In genomic region chr5:119966028-119966427, GRCh38 we compare ENCODE assay signal across 29 cellular contexts.
A peak's percentile ranks its signal among the peaks of the same experiment; 100 is the strongest.
DNase-seq lines count a peak whose midpoint lies in the region; ATAC-seq and TF ChIP-seq lines count a peak whose summit lies in the region.
"Had no signal": no experiment of that assay in that cellular context is flagged by ENCODE, and none has a peak within 500 bp of the region (broad histone marks: within the 10 kb centered on the region; RNA-seq: fewer than 3 reads in every experiment).

No MANE protein-coding gene starts in this region.

- peak in 3 of 4 donors; percentile 58 to 74 (median 67) for ATAC-seq in heart left ventricle
- ATAC-seq in Right ventricle myocardium inferior = no peak
- ATAC-seq: CD8-positive, alpha-beta T cell; Panc1; pancreas; stimulated activated naive CD8-positive, alpha-beta T cell treated with anti-CD3 and anti-CD28 coated beads, Interleukin-15, Interleukin-2, amounts not matched to agents 100 U/mL and 50 U/mL, for 24 hours had no signal

- TF ChIP-seq EP300 in SK-N-SH (IDR thresholded peaks at IDR 0.05; ENCODE audit: borderline replicate concordance in 1 of 2, low read depth in 1 of 2, low read length in 1 of 2) = no peak

- H3K27me3 ChIP-seq in heart left ventricle (no peaks in the 10 kb centered on the region), SK-N-SH (ENCODE audit: insufficient read depth) (no peaks in the 10 kb centered on the region)
- H3K27me3 ChIP-seq: pancreas, spleen, testis had no signal

- no peak overlapping the region for H2AFZ ChIP-seq in SK-N-SH (ENCODE audit: low read depth)

- intact Hi-C loops in heart left ventricle (cut with DNase I) = loop anchor here in 2 of 10 donors (5.0 to 10.0 kb wide), 2 partner anchors 86 to 89 kb away; no protein-coding TSS in a partner anchor
- intact Hi-C loops in Right ventricle myocardium inferior (cut with DNase I) = no loop called here

- POLR2A ChIA-PET in SK-N-SH (lab: Yijun Ruan, JAX) = no interaction called here

- H3K36me3 ChIP-seq in heart left ventricle (no peaks in the 10 kb centered on the region), SK-N-SH (replicated peaks in 1 of 2; ENCODE audit: control insufficient read depth in 1 of 2, insufficient read depth in 2 of 2, low read length in 1 of 2) (no peaks in the 10 kb centered on the region)
- H3K36me3 ChIP-seq: pancreas, spleen had no signal

- H3K9ac ChIP-seq in SK-N-SH = no peak overlapping the region

- TF ChIP-seq POLR2A in heart left ventricle (IDR thresholded peaks at IDR 0.05) = no peak

- TF ChIP-seq RAD21 in SK-N-SH (IDR thresholded peaks at IDR 0.05; ENCODE audit: low read length) = no peak

- CTCF ChIA-PET in SK-N-SH (lab: Yijun Ruan, JAX) = no interaction called here

- WGBS in heart left ventricle, 4 donors = 36 to 64% (median 52%) methylated on average over 3 of the region's 3 CpGs
- 40% methylated on average over 3 of the region's 3 CpGs for WGBS in SK-N-SH (ENCODE audit: low lambda C conversion rate)

- H3K79me2 ChIP-seq in SK-N-SH (ENCODE audit: insufficient read depth) = no peaks in the 10 kb centered on the region

- TF ChIP-seq CTCF in heart left ventricle (IDR thresholded peaks at IDR 0.05) (peak in 7 of 12 donors; percentile 11 to 47 (median 39)), retinal pigment epithelial cell (conservative IDR thresholded peaks at IDR 0.05; ENCODE audit: low read depth, low read length) (peak; percentile 1), SK-N-SH (IDR thresholded peaks at IDR 0.05) (no peak)

- peaks cover 0 to 24% (median 2%) of the 10 kb centered on the region in 12 donors for H3K9me3 ChIP-seq in heart left ventricle
- no peaks in the 10 kb centered on the region for H3K9me3 ChIP-seq in SK-N-SH
- H3K9me3 ChIP-seq: pancreas, testis had no signal

- no peaks in the 10 kb centered on the region for H4K20me1 ChIP-seq in SK-N-SH (ENCODE audit: insufficient read depth)

- H3F3A ChIP-seq in SK-N-SH (replicated peaks; ENCODE audit: insufficient read depth) = no peaks in the 10 kb centered on the region

- DNase-seq in heart left ventricle (no peak), Right ventricle myocardium inferior (ENCODE audit: missing footprints) (no peak), HCEC 1CT (peak; percentile 12), fibroblast of gingiva (ENCODE audit: low read depth) (peak; percentile 3), retinal pigment epithelial cell (ENCODE audit: low read depth) (no peak), cerebellum (ENCODE audit: low spot score) (no peak), SK-N-SH (no peak), foreskin melanocyte (no peak)
- DNase-seq: 8988T; activated CD4-positive, alpha-beta memory T cell treated with anti-CD3 and anti-CD28 coated beads, Interleukin-2, amount 10 ng/mL, durations not matched to agents 7 days and 5 days; activated CD4-positive, alpha-beta T cell treated with anti-CD3 and anti-CD28 coated beads for 1 hour; activated CD8-positive, alpha-beta memory T cell treated with anti-CD3 and anti-CD28 coated beads, Interleukin-2, amount 50 U/mL, for 4 hours; activated naive CD4-positive, alpha-beta T cell treated with anti-CD3 and anti-CD28 coated beads, Interleukin-2, amount 10 ng/mL, durations not matched to agents 7 days and 5 days; CD8-positive, alpha-beta T cell; immature natural killer cell; KG1; mesendoderm; MM.1S; NCI-H1417 treated with DMSO at 0.1 percent for 48 hours; NCI-H2107; NCI-H774; pancreas; SHP77 treated with DMSO at 0.1 percent for 48 hours; spleen; stimulated activated CD4-positive, alpha-beta T cell treated with anti-CD3 and anti-CD28 coated beads, Interleukin-2, amount 100 ng/mL, for 24 hours; stimulated activated naive CD8-positive, alpha-beta T cell treated with anti-CD3 and anti-CD28 coated beads, Interleukin-15, Interleukin-2, amounts not matched to agents 100 U/mL and 50 U/mL, for 24 hours; testis had no signal

- H3K9me2 ChIP-seq in SK-N-SH = no peaks in the 10 kb centered on the region

- H3K4me1 ChIP-seq in heart left ventricle (no peaks in the 10 kb centered on the region), SK-N-SH (ENCODE audit: control insufficient read depth in 1 of 2, insufficient read depth in 2 of 2, low read depth in 1 of 2, low read length in 1 of 2) (no peaks in the 10 kb centered on the region; a peak in 1 of 4 replicates)
- H3K4me1 ChIP-seq: pancreas, spleen, testis had no signal

- H3K27ac ChIP-seq in heart left ventricle (peak overlapping the region in 3 of 12 donors; percentile 1 to 38 (median 37)), SK-N-SH (ENCODE audit: low read depth in 2 of 2, low read length in 1 of 2) (no peak overlapping the region)
- H3K27ac ChIP-seq: epithelial cell of prostate, pancreas, spleen, testis had no signal

- no peak overlapping the region for H3K4me2 ChIP-seq in SK-N-SH

- H3K4me3 ChIP-seq in heart left ventricle (no peak overlapping the region), retinal pigment epithelial cell (ENCODE audit: low read length) (no peak overlapping the region), SK-N-SH (ENCODE audit: low read depth in 2 of 2, low read length in 1 of 2) (no peak overlapping the region)
- H3K4me3 ChIP-seq: pancreas, spleen, testis had no signal

TF ChIP-seq in SK-N-SH, 30 proteins besides CTCF, POLR2A, EP300 and RAD21:
- TF ChIP-seq PBX3 (IDR thresholded peaks at IDR 0.05) = no peak

Comparison
In these comparisons a context has a peak if more than half of its experiments do, and no peak if none do; other contexts are left out.
1. DNase-seq: peak in HCEC 1CT (single experiment) and fibroblast of gingiva (single experiment); none in heart left ventricle (0 of 5), Right ventricle myocardium inferior (single experiment), retinal pigment epithelial cell (single experiment), cerebellum (single experiment), SK-N-SH (single experiment) and foreskin melanocyte (single experiment).